8 cellular contexts compared by ENCODE assay signal in the genomic region with DNA sequence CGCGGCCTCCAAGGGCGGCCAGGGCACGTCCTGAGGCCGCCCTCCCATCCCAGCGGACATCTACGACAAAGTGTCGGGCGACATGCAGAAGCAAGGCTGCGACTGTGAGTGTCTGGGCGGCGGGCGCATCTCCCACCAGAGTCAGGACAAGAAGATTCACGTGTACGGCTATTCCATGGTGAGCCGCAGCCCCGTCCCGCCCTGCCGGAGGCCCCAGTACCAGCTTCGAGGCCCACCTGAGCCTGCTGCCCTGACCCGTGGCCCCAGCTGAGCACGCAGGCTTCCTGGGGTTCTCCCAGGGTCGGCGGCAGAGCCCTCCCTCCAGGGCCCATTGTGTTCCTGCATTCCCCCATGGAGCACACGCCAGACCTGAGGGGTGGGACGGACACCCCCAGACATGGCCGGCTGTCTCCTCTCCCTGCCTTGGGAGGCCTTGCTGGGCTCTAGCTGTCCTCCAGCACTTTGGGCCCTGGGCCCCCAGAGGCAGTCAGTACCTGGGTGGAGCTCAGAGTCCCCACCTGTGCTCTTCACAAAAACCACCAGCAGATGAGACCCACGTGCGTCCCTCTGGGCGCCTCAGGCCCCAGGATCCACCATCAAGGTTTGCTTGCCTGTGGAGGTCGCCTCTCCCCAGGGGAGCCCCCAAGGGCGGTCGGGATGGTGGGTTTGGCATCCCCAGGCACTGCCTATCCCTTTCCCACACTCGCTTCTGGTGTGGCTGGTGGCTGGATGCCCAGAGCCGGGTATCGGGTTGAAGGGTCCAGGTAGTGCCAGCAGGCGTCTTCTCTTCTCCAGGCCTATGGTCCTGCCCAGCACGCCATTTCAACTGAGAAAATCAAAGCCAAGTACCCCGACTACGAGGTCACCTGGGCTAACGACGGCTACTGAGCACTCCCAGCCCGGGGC. TPM values are rescaled to one million over a fixed set of nuclear protein-coding genes. Genes with fewer than 3 reads are reported as not detected.
DNase-seq lines count a peak whose midpoint lies in the region; ATAC-seq lines count a peak whose summit lies in the region.

No MANE protein-coding gene starts in this region.

- peak overlapping the region; percentile 62 for H3K9ac ChIP-seq in HUES64 (ENCODE audit: low read depth, low read length)
- H3K9ac ChIP-seq in stomach smooth muscle (ENCODE audit: low read length in 2 of 2): peak overlapping the region; percentile 62 to 75

- no peaks in the 10 kb centered on the region for H3K9me3 Mint-ChIP-seq in activated naive CD8-positive, alpha-beta T cell treated with anti-CD3 and anti-CD28 coated beads, Interleukin-2, amount 50 U/mL, for 24 hours
- H3K9me3 Mint-ChIP-seq in immature natural killer cell: no peaks in the 10 kb centered on the region

- peak overlapping the region; percentile 89 for H3K4me3 ChIP-seq in HUES64 (ENCODE audit: low read length)
- peak overlapping the region; percentile 90 to 92 for H3K4me3 ChIP-seq in stomach smooth muscle (ENCODE audit: low read length in 2 of 2)

- no peak for ATAC-seq in activated naive CD8-positive, alpha-beta T cell treated with anti-CD3 and anti-CD28 coated beads, Interleukin-2, amount 50 U/mL, for 24 hours
- ATAC-seq in HG02759 (IDR thresholded peaks at IDR 0.05; ENCODE audit: unreplicated experiment): no peak
- ATAC-seq in HG03460 (IDR thresholded peaks at IDR 0.05; ENCODE audit: unreplicated experiment): no peak

- no peak for DNase-seq in activated naive CD8-positive, alpha-beta T cell treated with anti-CD3 and anti-CD28 coated beads, Interleukin-2, amount 50 U/mL, for 24 hours
- DNase-seq in immature natural killer cell: no peak
- DNase-seq in MV-4-11 (lab: John Stamatoyannopoulos, UW): no peak
- no peak for DNase-seq in SIG-M5 treated with dmso at 0.1 percent for 504 hours (lab: John Stamatoyannopoulos, UW; ENCODE audit: unreplicated experiment)

- H3K27me3 Mint-ChIP-seq in activated naive CD8-positive, alpha-beta T cell treated with anti-CD3 and anti-CD28 coated beads, Interleukin-2, amount 50 U/mL, for 24 hours: peaks cover 13% of the 10 kb centered on the region
- H3K27me3 Mint-ChIP-seq in immature natural killer cell (ENCODE audit: low read depth in 3 of 3): peaks cover 21 to 36% (median 28%) of the 10 kb centered on the region in 3 donors

- WGBS in HUES64: 64% methylated on average over 43 of the region's 43 CpGs

- no peak overlapping the region for H3K27ac Mint-ChIP-seq in activated naive CD8-positive, alpha-beta T cell treated with anti-CD3 and anti-CD28 coated beads, Interleukin-2, amount 50 U/mL, for 24 hours
- H3K27ac Mint-ChIP-seq in immature natural killer cell: peak overlapping the region in 5 of 6 donors; percentile 40 to 92 (median 75)

- H3K36me3 Mint-ChIP-seq in activated naive CD8-positive, alpha-beta T cell treated with anti-CD3 and anti-CD28 coated beads, Interleukin-2, amount 50 U/mL, for 24 hours (ENCODE audit: low read depth): no peaks in the 10 kb centered on the region
- H3K36me3 Mint-ChIP-seq in immature natural killer cell: peaks cover 0 to 3% (median 0%) of the 10 kb centered on the region in 3 donors

- peaks cover 15% of the 10 kb centered on the region for H3K4me1 Mint-ChIP-seq in activated naive CD8-positive, alpha-beta T cell treated with anti-CD3 and anti-CD28 coated beads, Interleukin-2, amount 50 U/mL, for 24 hours
- peaks cover 7 to 13% of the 10 kb centered on the region in 2 donors for H3K4me1 Mint-ChIP-seq in immature natural killer cell

- H3K36me3 ChIP-seq in HUES64 (ENCODE audit: insufficient read depth, low read length) (peaks cover 17% of the 10 kb centered on the region), stomach smooth muscle (ENCODE audit: control insufficient read depth in 2 of 2, insufficient read depth in 2 of 2, low read length in 2 of 2) (peaks cover 0 to 4% of the 10 kb centered on the region in 2 donors)

- H3K4me1 ChIP-seq in HUES64 (ENCODE audit: insufficient read depth, low read length) (no peaks in the 10 kb centered on the region), stomach smooth muscle (ENCODE audit: control insufficient read depth, insufficient read depth, low read length) (peaks cover 38% of the 10 kb centered on the region)

- peak overlapping the region; percentile 9; the same call in 1 of the 2 replicates for H3K27ac ChIP-seq in HUES64 (ENCODE audit: low read depth, low read length)
- H3K27ac ChIP-seq in stomach smooth muscle (ENCODE audit: low read length): peak overlapping the region; percentile 41

- no peaks in the 10 kb centered on the region for H3K9me3 ChIP-seq in HUES64 (ENCODE audit: insufficient read depth, low read depth, low read length)
- no peaks in the 10 kb centered on the region for H3K9me3 ChIP-seq in stomach smooth muscle (ENCODE audit: control insufficient read depth in 2 of 2, low read length in 2 of 2)

- H3K4me3 Mint-ChIP-seq in activated naive CD8-positive, alpha-beta T cell treated with anti-CD3 and anti-CD28 coated beads, Interleukin-2, amount 50 U/mL, for 24 hours: peak overlapping the region; percentile 87
- H3K4me3 Mint-ChIP-seq in immature natural killer cell: peak overlapping the region; percentile 73 to 93 (median 87)

- H3K27me3 ChIP-seq in HUES64 (ENCODE audit: insufficient read depth, low read length): peaks cover 5% of the 10 kb centered on the region
- H3K27me3 ChIP-seq in stomach smooth muscle (ENCODE audit: control insufficient read depth in 1 of 2, insufficient read depth in 2 of 2, low read length in 2 of 2): peaks cover 7 to 28% of the 10 kb centered on the region in 2 donors

RNA-seq across cellular contexts. Expression of gene PHPT1, which starts 1.0 kb away (rescaled TPM):
- 113 TPM for polyA plus RNA-seq in HUES64 (2013, experiment 1 of 2)
- 129 TPM for polyA plus RNA-seq in HUES64 (2013, experiment 2 of 2)
- polyA plus RNA-seq in immature natural killer cell: 100 to 1,000 TPM; 127 to 212 (median 166) TPM

RNA-seq across cellular contexts. Expression of gene MAMDC4, which starts 1.9 kb away (rescaled TPM):
- polyA plus RNA-seq in HUES64 (2013, experiment 1 of 2): 3.5 TPM
- polyA plus RNA-seq in HUES64 (2013, experiment 2 of 2): 2.5 TPM
- polyA plus RNA-seq in immature natural killer cell: under 1 TPM in 1 of 3 donors, not detected in 2; 0.19 TPM

RNA-seq across cellular contexts. Expression of gene AJM1, which starts 7.9 kb away (rescaled TPM):
- polyA plus RNA-seq in HUES64 (2013, experiment 1 of 2): 0.70 TPM
- 0.51 TPM for polyA plus RNA-seq in HUES64 (2013, experiment 2 of 2)
- under 1 TPM; 0.09 to 1.00 (median 0.82) TPM for polyA plus RNA-seq in immature natural killer cell

RNA-seq across cellular contexts. Expression of gene EDF1, which starts 15.9 kb away (rescaled TPM):
- 222 TPM for polyA plus RNA-seq in HUES64 (2013, experiment 1 of 2)
- polyA plus RNA-seq in HUES64 (2013, experiment 2 of 2): 217 TPM
- 100 to 1,000 TPM; 309 to 463 (median 411) TPM for polyA plus RNA-seq in immature natural killer cell

RNA-seq across cellular contexts. Expression of gene TRAF2, which starts 36.1 kb away (rescaled TPM):
- polyA plus RNA-seq in HUES64 (2013, experiment 1 of 2): 26.4 TPM
- 26.9 TPM for polyA plus RNA-seq in HUES64 (2013, experiment 2 of 2)
- 10 to 100 TPM in 2 of 3 donors, 1 to 10 TPM in 1; 7.6 to 32.7 (median 11.0) TPM for polyA plus RNA-seq in immature natural killer cell
